In genomic region chr2:196183528-196184231, GRCh38 we compare ENCODE assay signal across 16 cellular contexts. TPM values are rescaled to one million over a fixed set of nuclear protein-coding genes. Genes with fewer than 3 reads are reported as not detected.
DNase-seq lines count a peak whose midpoint lies in the region; ATAC-seq and TF ChIP-seq lines count a peak whose summit lies in the region.
"Had no signal": no experiment of that assay in that cellular context is flagged by ENCODE, and none has a peak within 500 bp of the region (broad histone marks: within the 10 kb centered on the region; RNA-seq: fewer than 3 reads in every experiment).

No MANE protein-coding gene starts in this region.

- intact Hi-C loops in activated T-helper 1 cell treated with anti-CD3 and anti-CD28 coated beads, Interleukin-12 subunit alpha, Interleukin-12 subunit beta, Interleukin-2, Interleukin-4 antibody, amounts not matched to agents 30 ng/mL and 10 ng/mL and 1 ng/mL, durations not matched to agents 14 hours and 24 hours and 36 hours (cut with micrococcal nuclease) = loop anchor here (1.0 kb wide), 1 partner anchor 12 kb away; no protein-coding TSS in a partner anchor
- intact Hi-C loops in body of pancreas (cut with DNase I) = no loop called here

- no peaks in the 10 kb centered on the region for H3K27me3 Mint-ChIP-seq in CD8-positive, alpha-beta memory T cell
- no peaks in the 10 kb centered on the region for H3K27me3 Mint-ChIP-seq in activated T-helper 1 cell treated with anti-CD3 and anti-CD28 coated beads, Interleukin-12 subunit alpha, Interleukin-12 subunit beta, Interleukin-2, Interleukin-4 antibody, amounts not matched to agents 30 ng/mL and 10 ng/mL and 1 ng/mL, durations not matched to agents 14 hours and 24 hours and 36 hours (ENCODE audit: insufficient read depth)
- H3K27me3 Mint-ChIP-seq in naive thymus-derived CD8-positive, alpha-beta T cell = no peaks in the 10 kb centered on the region

- peak; percentile 56 to 78 for ATAC-seq in naive thymus-derived CD8-positive, alpha-beta T cell
- no peak for ATAC-seq in GM19395 (IDR thresholded peaks at IDR 0.05; ENCODE audit: unreplicated experiment)
- ATAC-seq in body of pancreas = no peak
- ATAC-seq: esophagus mucosa, heart right ventricle, left cardiac atrium had no signal

- POLR2A ChIA-PET in CD8-positive, alpha-beta memory T cell (lab: Charles Lee) = interaction anchor here (0.8 to 2.6 kb wide), 6 partner anchors 10 to 76 kb away, joined by 3 to 26 read pairs (median 4); partner anchors contain the start of gene STK17B
- POLR2A ChIA-PET in naive thymus-derived CD8-positive, alpha-beta T cell (lab: Charles Lee) = interaction anchor here (0.9 to 5.7 kb wide), 14 partner anchors 12 to 79 kb away, joined by 3 to 59 read pairs (median 4); partner anchors contain the start of gene STK17B

- H3K4me3 Mint-ChIP-seq in CD8-positive, alpha-beta memory T cell = peak overlapping the region; percentile 5 to 84 (median 71)
- peak overlapping the region; percentile 42 for H3K4me3 Mint-ChIP-seq in activated T-helper 1 cell treated with anti-CD3 and anti-CD28 coated beads, Interleukin-12 subunit alpha, Interleukin-12 subunit beta, Interleukin-2, Interleukin-4 antibody, amounts not matched to agents 30 ng/mL and 10 ng/mL and 1 ng/mL, durations not matched to agents 14 hours and 24 hours and 36 hours
- H3K4me3 Mint-ChIP-seq in naive thymus-derived CD8-positive, alpha-beta T cell = peak overlapping the region; percentile 12 to 74 (median 62)

- H3K9me3 ChIP-seq in CD8-positive, alpha-beta memory T cell (ENCODE audit: low read length) = no peaks in the 10 kb centered on the region
- H3K9me3 ChIP-seq in KOPT-K1 (ENCODE audit: insufficient read depth, low read length, poor library complexity, severe bottlenecking) (no peaks in the 10 kb centered on the region), body of pancreas (no peaks in the 10 kb centered on the region)
- H3K9me3 ChIP-seq: heart right ventricle had no signal

- peaks cover 76 to 95% (median 83%) of the 10 kb centered on the region in 3 donors for H3K4me1 Mint-ChIP-seq in CD8-positive, alpha-beta memory T cell
- peaks cover 61% of the 10 kb centered on the region for H3K4me1 Mint-ChIP-seq in activated T-helper 1 cell treated with anti-CD3 and anti-CD28 coated beads, Interleukin-12 subunit alpha, Interleukin-12 subunit beta, Interleukin-2, Interleukin-4 antibody, amounts not matched to agents 30 ng/mL and 10 ng/mL and 1 ng/mL, durations not matched to agents 14 hours and 24 hours and 36 hours (ENCODE audit: low read depth)
- H3K4me1 Mint-ChIP-seq in naive thymus-derived CD8-positive, alpha-beta T cell = peaks cover 40 to 91% (median 82%) of the 10 kb centered on the region in 4 donors

- DNase-seq in CD8-positive, alpha-beta memory T cell = peak in 1 of 5 donors; percentile 47
- DNase-seq in activated T-helper 1 cell treated with anti-CD3 and anti-CD28 coated beads, Interleukin-12 subunit alpha, Interleukin-12 subunit beta, Interleukin-2, Interleukin-4 antibody, amounts not matched to agents 30 ng/mL and 10 ng/mL and 1 ng/mL, durations not matched to agents 14 hours and 24 hours and 36 hours (ENCODE audit: low spot score) = no peak
- DNase-seq in naive thymus-derived CD8-positive, alpha-beta T cell = peak in 2 of 10 donors; percentile 45 to 54
- no peak for DNase-seq in DMS79 treated with DMSO at 0.1 percent for 48 hours (lab: John Stamatoyannopoulos, UW)
- no peak for DNase-seq in stimulated activated CD4-positive, alpha-beta T cell treated with anti-CD3 and anti-CD28 coated beads, Interleukin-2, amount 100 ng/mL, for 24 hours
- DNase-seq in body of pancreas = no peak
- DNase-seq: activated CD4-positive, alpha-beta T cell treated with anti-CD3 and anti-CD28 coated beads, Interleukin-2, amount 50 U/mL, for 1 hour; amniotic stem cell; heart right ventricle; left cardiac atrium; NCI-H146; SW 1271 had no signal

- H3K36me3 Mint-ChIP-seq in CD8-positive, alpha-beta memory T cell = peaks cover 0 to 5% (median 2%) of the 10 kb centered on the region in 3 donors
- H3K36me3 Mint-ChIP-seq in activated T-helper 1 cell treated with anti-CD3 and anti-CD28 coated beads, Interleukin-12 subunit alpha, Interleukin-12 subunit beta, Interleukin-2, Interleukin-4 antibody, amounts not matched to agents 30 ng/mL and 10 ng/mL and 1 ng/mL, durations not matched to agents 14 hours and 24 hours and 36 hours (ENCODE audit: low read depth) = peaks cover 4% of the 10 kb centered on the region
- H3K36me3 Mint-ChIP-seq in naive thymus-derived CD8-positive, alpha-beta T cell = no peaks in the 10 kb centered on the region

- peak overlapping the region; percentile 40 for H3K27ac ChIP-seq in CD8-positive, alpha-beta memory T cell (ENCODE audit: low read depth, low read length)
- peak overlapping the region; percentile 95 for H3K27ac ChIP-seq in KOPT-K1 (ENCODE audit: low read depth, low read length, poor library complexity, severe bottlenecking)
- H3K27ac ChIP-seq in body of pancreas = no peak overlapping the region
- H3K27ac ChIP-seq: C4-2B had no signal

- H3K9me3 Mint-ChIP-seq in CD8-positive, alpha-beta memory T cell = no peaks in the 10 kb centered on the region
- peaks cover 14% of the 10 kb centered on the region for H3K9me3 Mint-ChIP-seq in activated T-helper 1 cell treated with anti-CD3 and anti-CD28 coated beads, Interleukin-12 subunit alpha, Interleukin-12 subunit beta, Interleukin-2, Interleukin-4 antibody, amounts not matched to agents 30 ng/mL and 10 ng/mL and 1 ng/mL, durations not matched to agents 14 hours and 24 hours and 36 hours
- peaks cover 0 to 9% (median 0%) of the 10 kb centered on the region in 9 donors for H3K9me3 Mint-ChIP-seq in naive thymus-derived CD8-positive, alpha-beta T cell

- 71 to 78% methylated on average over 5 of the region's 5 CpGs for WGBS in body of pancreas, 2 donors

- no peak for TF ChIP-seq CTCF in body of pancreas (IDR thresholded peaks at IDR 0.05)

- TF ChIP-seq POLR2A in body of pancreas (IDR thresholded peaks at IDR 0.05) = no peak

- CTCF ChIA-PET in CD8-positive, alpha-beta memory T cell (lab: Charles Lee) = interaction anchor here (0.8 to 2.6 kb wide), 8 partner anchors 10 to 153 kb away, joined by 3 to 11 read pairs (median 3); partner anchors contain the start of genes DNAH7 and STK17B

- peak overlapping the region; percentile 27 for H3K4me3 ChIP-seq in CD8-positive, alpha-beta memory T cell (ENCODE audit: low read length)
- no peak overlapping the region for H3K4me3 ChIP-seq in body of pancreas
- H3K4me3 ChIP-seq: heart right ventricle had no signal

- H3K36me3 ChIP-seq in CD8-positive, alpha-beta memory T cell (ENCODE audit: insufficient read depth, low read length) = no peaks in the 10 kb centered on the region
- no peaks in the 10 kb centered on the region for H3K36me3 ChIP-seq in KOPT-K1 (ENCODE audit: insufficient read depth, low read length)
- H3K36me3 ChIP-seq in body of pancreas (replicated peaks in 1 of 2; ENCODE audit: insufficient read depth in 1 of 2, low read depth in 2 of 2) = no peaks in the 10 kb centered on the region
- H3K36me3 ChIP-seq: heart right ventricle had no signal

- H3K27me3 ChIP-seq in CD8-positive, alpha-beta memory T cell (ENCODE audit: insufficient read depth, low read length, poor library complexity, severe bottlenecking) = no peaks in the 10 kb centered on the region
- H3K27me3 ChIP-seq in body of pancreas = no peaks in the 10 kb centered on the region
- H3K27me3 ChIP-seq: heart right ventricle had no signal

- H3K27ac Mint-ChIP-seq in CD8-positive, alpha-beta memory T cell = peak overlapping the region; percentile 91 to 99 (median 98)
- peak overlapping the region; percentile 91 for H3K27ac Mint-ChIP-seq in activated T-helper 1 cell treated with anti-CD3 and anti-CD28 coated beads, Interleukin-12 subunit alpha, Interleukin-12 subunit beta, Interleukin-2, Interleukin-4 antibody, amounts not matched to agents 30 ng/mL and 10 ng/mL and 1 ng/mL, durations not matched to agents 14 hours and 24 hours and 36 hours
- H3K27ac Mint-ChIP-seq in naive thymus-derived CD8-positive, alpha-beta T cell = peak overlapping the region; percentile 92 to 98 (median 95)

- H3K4me1 ChIP-seq in CD8-positive, alpha-beta memory T cell (ENCODE audit: insufficient read depth, low read length) = peaks cover 86% of the 10 kb centered on the region
- H3K4me1 ChIP-seq in body of pancreas = no peaks in the 10 kb centered on the region

RNA-seq across cellular contexts. Expression of gene STK17B, which starts 12.3 kb away (rescaled TPM):
- total RNA-seq in CD8-positive, alpha-beta memory T cell = 100 to 1,000 TPM; 121 to 130 TPM
- 54.6 TPM for polyA plus RNA-seq in CD8-positive, alpha-beta memory T cell
- 148 and 164 TPM in 2 replicates for total RNA-seq in activated T-helper 1 cell treated with anti-CD3 and anti-CD28 coated beads, Interleukin-12 subunit alpha, Interleukin-12 subunit beta, Interleukin-2, Interleukin-4 antibody, amounts not matched to agents 30 ng/mL and 10 ng/mL and 1 ng/mL, durations not matched to agents 14 hours and 24 hours and 36 hours
- 100 to 1,000 TPM; 312 to 331 TPM for total RNA-seq in naive thymus-derived CD8-positive, alpha-beta T cell
- 10 to 100 TPM; 73.5 to 98.3 (median 91.9) TPM for polyA plus RNA-seq in naive thymus-derived CD8-positive, alpha-beta T cell
- 10 to 100 TPM in 1 of 2 donors, 1 to 10 TPM in 1; 7.9 to 16.9 TPM for total RNA-seq in body of pancreas

Comparison
In these comparisons a context has a peak if more than half of its experiments do, and no peak if none do; other contexts are left out.
1. H3K27ac ChIP-seq: peak in CD8-positive, alpha-beta memory T cell (single experiment) and KOPT-K1 (single experiment); none in body of pancreas (0 of 4).
2. ATAC-seq: peak in naive thymus-derived CD8-positive, alpha-beta T cell (2 of 2); none in GM19395 (single experiment) and body of pancreas (single experiment).
3. Peak in every context shown above with its lines, with median percentiles within 50 percentile points of each other: H3K27ac Mint-ChIP-seq and H3K4me3 Mint-ChIP-seq.